In genomic region chr22:23168381-23169031, GRCh38 we compare ENCODE assay signal across 1 cellular context.
TF ChIP-seq lines count a peak whose summit lies in the region.

No MANE protein-coding gene starts in this region.

TF ChIP-seq in K562, 482 proteins besides CTCF, POLR2A, EP300 and RAD21:
- TF ChIP-seq GTF2F1 (IDR thresholded peaks at IDR 0.05; ENCODE audit: low read depth, low read length) = 0 out of 2 replicates have a peak, but pooled peaks have one; percentile 67
- no peak for TF ChIP-seq RNF219 (CRISPR knock-in tag; IDR thresholded peaks at IDR 0.05)
- peak; percentile 19; the same call in 1 of the 2 replicates for TF ChIP-seq BHLHE40 (IDR thresholded peaks at IDR 0.05; ENCODE audit: low read length)
- peak; percentile 28; the same call in 1 of the 2 replicates for TF ChIP-seq RFX5 (IDR thresholded peaks at IDR 0.05; ENCODE audit: low read depth, low read length)
- TF ChIP-seq SMC3 (conservative IDR thresholded peaks at IDR 0.05; ENCODE audit: insufficient read depth, low read depth, low read length) = peak; percentile 24
- TF ChIP-seq ZNF766 (CRISPR knock-in tag; conservative IDR thresholded peaks at IDR 0.05) = no peak
